In the genomic region with DNA sequence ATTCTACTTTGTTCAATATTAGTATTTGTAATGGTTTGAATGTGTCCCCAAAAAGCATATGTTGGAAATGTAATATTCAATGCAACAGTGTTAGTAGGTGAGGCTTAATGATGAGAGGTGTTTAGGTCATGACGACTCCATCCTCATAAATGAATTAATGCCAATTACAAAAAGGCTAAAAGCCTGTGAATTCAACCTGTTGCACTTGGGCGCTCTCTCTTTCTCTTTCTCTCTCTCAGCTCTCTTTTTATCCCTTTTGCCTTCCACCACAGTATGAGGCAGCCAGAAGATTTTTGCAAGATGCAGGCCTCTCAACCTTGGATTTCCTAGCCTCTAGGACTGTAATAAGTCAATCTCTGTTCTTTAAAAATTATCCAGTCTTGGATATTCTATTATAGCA, we compare ENCODE assay signal across 9 cellular contexts. TPM values are rescaled to one million over a fixed set of nuclear protein-coding genes. Genes with fewer than 3 reads are reported as not detected.
"Had no signal": no experiment of that assay in that cellular context is flagged by ENCODE, and none has a peak within 500 bp of the region (broad histone marks: within the 10 kb centered on the region; RNA-seq: fewer than 3 reads in every experiment).

No MANE protein-coding gene starts in this region.

- ATAC-seq: GM23338, K562 had no signal

- H3K4me3 Mint-ChIP-seq: GM23338, H9, HFFc6 had no signal

- H3K27ac Mint-ChIP-seq: GM23338, H9, HFFc6 had no signal

- FAIRE-seq: H1, H54, HTR-8/SVneo, K562 had no signal

- H3K9me3 Mint-ChIP-seq: GM23338, H9, HFFc6 had no signal

- H2AFZ ChIP-seq: GM23338 had no signal

- H3K4me2 ChIP-seq: GM23338 had no signal

- H3K4me3 ChIP-seq: GM23338, K562 had no signal

- DNase-seq: H9, HCEC 1CT, HFFc6, IMR-90 had no signal

RNA-seq across cellular contexts. Expression of a gene that starts 52.3 kb away (rescaled TPM):
- total RNA-seq: HFFc6 had no signal
